ENCODE assay signal across 1 cellular context in genomic region chr14:104726600-104727451, GRCh38.
TF ChIP-seq lines count a peak whose summit lies in the region.

No MANE protein-coding gene starts in this region.

TF ChIP-seq in HepG2, 621 proteins besides CTCF, POLR2A, EP300 and RAD21 (continued from another document and continues in another):
- TF ChIP-seq GRHL1 (CRISPR knock-in tag; conservative IDR thresholded peaks at IDR 0.05) (no peak), THAP9 (CRISPR knock-in tag; IDR thresholded peaks at IDR 0.05; ENCODE audit: borderline replicate concordance) (no peak), ZSCAN29 (CRISPR knock-in tag; conservative IDR thresholded peaks at IDR 0.05) (0 out of 2 replicates have a peak, but pooled peaks have one; percentile 39), LBX2 (CRISPR knock-in tag; IDR thresholded peaks at IDR 0.05; ENCODE audit: borderline replicate concordance) (no peak), ZNF562 (CRISPR knock-in tag; IDR thresholded peaks at IDR 0.05; ENCODE audit: borderline replicate concordance) (no peak), ZIK1 (CRISPR knock-in tag; IDR thresholded peaks at IDR 0.05; ENCODE audit: borderline replicate concordance, low read depth) (no peak), KLF11 (CRISPR knock-in tag; IDR thresholded peaks at IDR 0.05) (peak; percentile 56; the same call in 1 of the 2 replicates), IRF9 (CRISPR knock-in tag; IDR thresholded peaks at IDR 0.05; ENCODE audit: borderline replicate concordance) (no peak), ISX (CRISPR knock-in tag; conservative IDR thresholded peaks at IDR 0.05) (no peak), ZC3H4 (CRISPR knock-in tag; IDR thresholded peaks at IDR 0.05; ENCODE audit: borderline replicate concordance) (no peak), ATF5 (CRISPR knock-in tag; IDR thresholded peaks at IDR 0.05; ENCODE audit: low read depth) (no peak), XBP1 (CRISPR knock-in tag; IDR thresholded peaks at IDR 0.05) (no peak), SRY (CRISPR knock-in tag; IDR thresholded peaks at IDR 0.05) (no peak), TIGD3 (CRISPR knock-in tag; IDR thresholded peaks at IDR 0.05; ENCODE audit: borderline replicate concordance) (no peak), NFE2L1 (CRISPR knock-in tag; IDR thresholded peaks at IDR 0.05; ENCODE audit: borderline replicate concordance) (no peak), ZBTB38 (CRISPR knock-in tag; IDR thresholded peaks at IDR 0.05) (no peak), ISL2 (CRISPR knock-in tag; IDR thresholded peaks at IDR 0.05) (0 out of 2 replicates have a peak, but pooled peaks have one; percentile 41), RARG (CRISPR knock-in tag; IDR thresholded peaks at IDR 0.05; ENCODE audit: low read depth) (no peak), ZNF629 (CRISPR knock-in tag; conservative IDR thresholded peaks at IDR 0.05) (no peak), RBFOX2 (IDR thresholded peaks at IDR 0.05; ENCODE audit: low read depth, low read length) (peak; percentile 58; the same call in 1 of the 2 replicates), NR0B2 (CRISPR knock-in tag; IDR thresholded peaks at IDR 0.05) (no peak), HMGXB3 (CRISPR knock-in tag; IDR thresholded peaks at IDR 0.05; ENCODE audit: borderline replicate concordance) (no peak), YEATS4 (CRISPR knock-in tag; IDR thresholded peaks at IDR 0.05; ENCODE audit: borderline replicate concordance) (peak; percentile 40; the same call in 1 of the 2 replicates), ZNF766 (CRISPR knock-in tag; IDR thresholded peaks at IDR 0.05; ENCODE audit: borderline replicate concordance) (no peak), ELF3 (CRISPR knock-in tag; IDR thresholded peaks at IDR 0.05) (peak; percentile 35; the same call in 1 of the 2 replicates), ZNF574 (CRISPR knock-in tag; IDR thresholded peaks at IDR 0.05) (peak; percentile 59; the same call in 1 of the 2 replicates), MAF1 (CRISPR knock-in tag; IDR thresholded peaks at IDR 0.05; ENCODE audit: borderline replicate concordance) (no peak), ZNF292 (CRISPR knock-in tag; IDR thresholded peaks at IDR 0.05; ENCODE audit: borderline replicate concordance, low read depth) (0 out of 2 replicates have a peak, but pooled peaks have one; percentile 34), ATF2 (CRISPR knock-in tag; IDR thresholded peaks at IDR 0.05) (no peak; the same call in 1 of the 2 replicates), ZNF639 (CRISPR knock-in tag; conservative IDR thresholded peaks at IDR 0.05) (no peak), FOXP4 (CRISPR knock-in tag; IDR thresholded peaks at IDR 0.05) (0 out of 2 replicates have a peak, but pooled peaks have one; percentile 13), KDM5B (CRISPR knock-in tag; IDR thresholded peaks at IDR 0.05; ENCODE audit: borderline replicate concordance) (peak; percentile 10; the same call in 1 of the 2 replicates), ZNF670 (CRISPR knock-in tag; IDR thresholded peaks at IDR 0.05; ENCODE audit: borderline replicate concordance) (no peak), ZNF367 (CRISPR knock-in tag; IDR thresholded peaks at IDR 0.05; ENCODE audit: borderline replicate concordance) (no peak)
